In the genomic region with DNA sequence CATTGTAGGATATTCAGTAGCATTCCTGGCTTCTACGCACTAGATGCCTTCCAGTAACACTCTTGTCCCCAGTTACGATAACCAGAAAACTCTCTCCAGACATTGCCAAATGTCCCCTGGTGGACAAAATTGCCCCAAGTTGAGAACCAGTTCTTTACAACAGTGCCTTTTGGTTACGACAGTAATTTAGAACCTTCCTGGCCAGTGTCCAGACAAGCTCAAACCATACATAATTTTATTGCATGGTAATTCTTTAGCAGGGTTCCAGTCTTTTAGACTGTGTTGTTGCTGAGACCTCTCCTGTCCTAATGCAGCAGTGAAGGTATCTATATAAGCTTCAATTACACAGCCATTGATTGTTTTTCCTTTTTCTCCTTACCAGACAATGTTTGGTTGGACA, we compare ENCODE assay signal across 16 cellular contexts.
"Had no signal": no experiment of that assay in that cellular context is flagged by ENCODE, and none has a peak within 500 bp of the region (broad histone marks: within the 10 kb centered on the region; RNA-seq: fewer than 3 reads in every experiment).

No MANE protein-coding gene starts in this region.

- H3K4me3 Mint-ChIP-seq: immature natural killer cell; natural killer cell; neural crest cell; stimulated activated memory B cell treated with anti-CD40 and anti-IgM and Interleukin-4, amounts not matched to agents 10 μg/mL and 1 μg/mL and 100 μg/mL, for 72 hours; stimulated activated naive CD8-positive, alpha-beta T cell treated with anti-CD3 and anti-CD28 coated beads, Interleukin-15, Interleukin-2, amounts not matched to agents 100 ng/mL and 50 ng/mL, for 24 hours had no signal

- H3K4me1 Mint-ChIP-seq: immature natural killer cell, natural killer cell, neural crest cell had no signal

- H3K9me3 ChIP-seq: spleen, tibial artery had no signal

- DNase-seq: dermis blood vessel endothelial cell; erythroblast; glutamatergic neuron; immature natural killer cell; mammary epithelial cell; natural killer cell; posterior cingulate gyrus; spleen; stimulated activated CD4-positive, alpha-beta T cell treated with anti-CD3 and anti-CD28 coated beads, Interleukin-15, amount 100 ng/mL, for 24 hours; stimulated activated CD4-positive, alpha-beta T cell treated with anti-CD3 and anti-CD28 coated beads, Interleukin-1b, Interleukin-23, amount 100 ng/mL, for 48 hours; stimulated activated CD4-positive, alpha-beta T cell treated with anti-CD3 and anti-CD28 coated beads, Interleukin-4, amount 100 ng/mL, for 24 hours; tibial artery had no signal

- H3K27ac Mint-ChIP-seq: immature natural killer cell; natural killer cell; stimulated activated memory B cell treated with anti-CD40 and anti-IgM and Interleukin-4, amounts not matched to agents 10 μg/mL and 1 μg/mL and 100 μg/mL, for 72 hours; stimulated activated naive CD8-positive, alpha-beta T cell treated with anti-CD3 and anti-CD28 coated beads, Interleukin-15, Interleukin-2, amounts not matched to agents 100 ng/mL and 50 ng/mL, for 24 hours had no signal

- H3K27me3 ChIP-seq: spleen, tibial artery had no signal

- H3K9me3 Mint-ChIP-seq: immature natural killer cell; natural killer cell; neural crest cell; stimulated activated naive CD8-positive, alpha-beta T cell treated with anti-CD3 and anti-CD28 coated beads, Interleukin-15, Interleukin-2, amounts not matched to agents 100 ng/mL and 50 ng/mL, for 24 hours had no signal

- H3K4me1 ChIP-seq: spleen, tibial artery had no signal

- ATAC-seq: natural killer cell; sciatic nerve; stimulated activated memory B cell treated with anti-CD40 and anti-IgM and Interleukin-4, amounts not matched to agents 10 μg/mL and 1 μg/mL and 100 μg/mL, for 72 hours had no signal

- H3K27ac ChIP-seq: spleen, tibial artery had no signal

- H3K27me3 Mint-ChIP-seq: stimulated activated memory B cell treated with anti-CD40 and anti-IgM and Interleukin-4, amounts not matched to agents 10 μg/mL and 1 μg/mL and 100 μg/mL, for 72 hours; stimulated activated naive CD8-positive, alpha-beta T cell treated with anti-CD3 and anti-CD28 coated beads, Interleukin-15, Interleukin-2, amounts not matched to agents 100 ng/mL and 50 ng/mL, for 24 hours had no signal

- H3K4me3 ChIP-seq: spleen, tibial artery had no signal
